In the genomic region with DNA sequence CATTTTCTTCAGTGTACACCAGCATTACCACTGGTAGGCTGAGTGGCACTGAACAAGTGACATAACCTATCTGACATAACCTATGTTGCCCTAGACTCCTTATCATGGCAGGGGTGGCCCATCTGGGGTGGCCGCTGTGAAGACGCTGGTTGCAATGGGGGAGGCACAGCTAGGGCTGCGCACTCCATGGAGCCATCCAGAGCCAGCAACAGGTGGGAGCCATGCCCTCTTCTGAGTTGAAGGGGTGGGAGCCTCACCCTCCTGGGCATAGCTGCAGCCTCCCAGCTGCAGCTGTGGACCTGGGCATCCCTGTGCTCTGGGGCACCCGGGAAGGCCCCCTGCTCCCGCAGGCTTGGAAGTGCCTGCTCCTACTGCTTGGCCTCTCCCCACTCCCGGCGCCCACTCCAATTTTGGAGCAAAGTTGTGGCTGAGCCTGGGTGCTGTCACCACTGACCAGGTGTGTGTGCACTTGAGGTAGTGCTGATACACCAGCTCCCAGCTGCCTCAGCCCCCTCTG, we compare ENCODE assay signal across 5 cellular contexts.
"Had no signal": no experiment of that assay in that cellular context is flagged by ENCODE, and none has a peak within 500 bp of the region (broad histone marks: within the 10 kb centered on the region; RNA-seq: fewer than 3 reads in every experiment).

No MANE protein-coding gene starts in this region.

- H3K27ac Mint-ChIP-seq: GM23338 had no signal

- H3K4me3 Mint-ChIP-seq: GM23338 had no signal

- ATAC-seq: GM23338, HCT116 had no signal

- DNase-seq: H7, IMR-90 had no signal

- H3K9me3 ChIP-seq: HAP-1 had no signal

- H3K4me3 ChIP-seq: GM23338, HAP-1 had no signal

- H3K4me1 ChIP-seq: HAP-1 had no signal

- H3K36me3 ChIP-seq: HAP-1 had no signal
